Comparison of ENCODE assay signal across 18 cellular contexts in genomic region chr5:138595396-138595795, GRCh38. TPM values are rescaled to one million over a fixed set of nuclear protein-coding genes. Genes with fewer than 3 reads are reported as not detected.
DNase-seq lines count a peak whose midpoint lies in the region; ATAC-seq, FAIRE-seq and TF ChIP-seq lines count a peak whose summit lies in the region.
"Had no signal": no experiment of that assay in that cellular context is flagged by ENCODE, and none has a peak within 500 bp of the region (broad histone marks: within the 10 kb centered on the region; RNA-seq: fewer than 3 reads in every experiment).

No MANE protein-coding gene starts in this region.

- H3T11ph ChIP-seq in H9 (ENCODE audit: low read length): no peak overlapping the region

- no peak for TF ChIP-seq POLR2A in A549 (IDR thresholded peaks at IDR 0.05; ENCODE audit: low read length)

- no peak overlapping the region for H2BK120ac ChIP-seq in H9 (ENCODE audit: low read depth, low read length, poor library complexity, severe bottlenecking)

- H3K27me3 ChIP-seq in H9 (ENCODE audit: insufficient read depth, low read length) (no peaks in the 10 kb centered on the region), keratinocyte (ENCODE audit: control insufficient read depth, extremely low read depth, insufficient read depth, low read length) (no peaks in the 10 kb centered on the region)
- H3K27me3 ChIP-seq: sigmoid colon, SJSA1 had no signal

- TF ChIP-seq CTCF in A549 (IDR thresholded peaks at IDR 0.05) (no peak), H9 (conservative IDR thresholded peaks at IDR 0.05) (0 out of 3 replicates have a peak, but pooled peaks have one; percentile 21), astrocyte of the spinal cord (IDR thresholded peaks at IDR 0.05; ENCODE audit: low read depth, low read length) (peak; percentile 26), keratinocyte (optimal IDR thresholded peaks at IDR 0.05 in 1 of 3, IDR thresholded peaks at IDR 0.05 in 1 of 3, conservative IDR thresholded peaks at IDR 0.05 in 1 of 3; ENCODE audit: extremely low read depth in 1 of 3, insufficient read depth in 2 of 3, low read length in 3 of 3) (peak; percentile 16 to 75 (median 47)), natural killer cell (IDR thresholded peaks at IDR 0.05) (no peak)

- H3K27ac Mint-ChIP-seq in H9 (no peak overlapping the region), natural killer cell (no peak overlapping the region)
- H3K27ac Mint-ChIP-seq: activated naive CD8-positive, alpha-beta T cell treated with anti-CD3 and anti-CD28 coated beads, Interleukin-2, amount 50 U/mL, for 24 hours; dendritic cell treated with granulocyte-macrophage colony-stimulating factor and Interleukin-4, amounts not matched to agents 40 ng/mL and 50 ng/mL, for 4 days; naive B cell had no signal

- H3K14ac ChIP-seq in H9 (ENCODE audit: insufficient read depth, low read length): no peak overlapping the region

- POLR2A ChIA-PET in A549 (lab: Yijun Ruan, JAX): no interaction called here

- no peak overlapping the region for H4K5ac ChIP-seq in H9 (ENCODE audit: insufficient read length, low read depth, low read length)

- H4K20me1 ChIP-seq in H9 (ENCODE audit: control insufficient read depth, insufficient read depth, insufficient read length): no peaks in the 10 kb centered on the region
- no peaks in the 10 kb centered on the region for H4K20me1 ChIP-seq in keratinocyte (ENCODE audit: control insufficient read depth, extremely low read depth, insufficient read depth, low read length)

- H3K36me3 ChIP-seq in keratinocyte (ENCODE audit: control insufficient read depth in 2 of 2, extremely low read depth in 1 of 2, insufficient read depth in 2 of 2, low read length in 2 of 2): no peaks in the 10 kb centered on the region
- H3K36me3 ChIP-seq: sigmoid colon, SJSA1 had no signal

- ATAC-seq in A549 (peak; percentile 48 to 60; a peak in 3 of 6 replicates), GM19467 (IDR thresholded peaks at IDR 0.05; ENCODE audit: unreplicated experiment) (no peak), natural killer cell (no peak), GM21717 (IDR thresholded peaks at IDR 0.05; ENCODE audit: unreplicated experiment) (no peak)
- ATAC-seq: activated naive CD8-positive, alpha-beta T cell treated with anti-CD3 and anti-CD28 coated beads, Interleukin-2, amount 50 U/mL, for 24 hours; stimulated activated naive CD8-positive, alpha-beta T cell treated with anti-CD3 and anti-CD28 coated beads, Interleukin-15, amount 100 ng/mL, for 72 hours had no signal

- H3K4ac ChIP-seq in H9 (ENCODE audit: low read depth, low read length): no peak overlapping the region

- H3K56ac ChIP-seq in H9 (ENCODE audit: insufficient read length, low read depth, low read length): no peak overlapping the region

- H2BK15ac ChIP-seq in H9 (ENCODE audit: low read depth, low read length): no peak overlapping the region

- no peak overlapping the region for H4K8ac ChIP-seq in H9 (replicated peaks; ENCODE audit: insufficient read length, low read depth, low read length)

- CTCF ChIA-PET in A549 (lab: Yijun Ruan, JAX): interaction anchor here (1.1 to 4.9 kb wide), 4 partner anchors 14 to 667 kb away, joined by 3 to 38 read pairs (median 4); no protein-coding TSS in a partner anchor

- H2AK5ac ChIP-seq in H9 (ENCODE audit: insufficient read length, low read length): no peak overlapping the region

- no peaks in the 10 kb centered on the region for H3K9me1 ChIP-seq in keratinocyte (ENCODE audit: control insufficient read depth, extremely low read depth, insufficient read depth, low read length)

- no peak overlapping the region for H4K91ac ChIP-seq in H9 (ENCODE audit: insufficient read length, low read depth, low read length)

- FAIRE-seq in A549 (lab: Jason Lieb, UNC): no peak
- FAIRE-seq in keratinocyte (lab: Jason Lieb, UNC): no peak
- FAIRE-seq: islet of Langerhans had no signal

- DNase-seq in A549 (ENCODE audit: low read depth in 1 of 2, low spot score in 1 of 2) (no peak), H9 (no peak), astrocyte of the spinal cord (ENCODE audit: low read depth, low spot score) (no peak), keratinocyte (ENCODE audit: low read depth, low spot score) (no peak), natural killer cell (no peak)
- DNase-seq in activated CD4-positive, CD25-positive, alpha-beta regulatory T cell treated with anti-CD3 and anti-CD28 coated beads, Interleukin-2, amount 50 U/mL, for 72 hours: no peak
- DNase-seq: activated naive CD8-positive, alpha-beta T cell treated with anti-CD3 and anti-CD28 coated beads, Interleukin-2, amount 50 U/mL, for 24 hours; activated T-cell treated with anti-CD3 and anti-CD28 coated beads for 4 hours; foreskin fibroblast; naive B cell; NCI-H1048; sigmoid colon; stimulated activated naive CD8-positive, alpha-beta T cell treated with anti-CD3 and anti-CD28 coated beads, Interleukin-15, amount 100 ng/mL, for 72 hours had no signal

- no peaks in the 10 kb centered on the region for H3K23me2 ChIP-seq in H9 (ENCODE audit: insufficient read length, low read depth, low read length, poor library complexity, severe bottlenecking)

- TF ChIP-seq RAD21 in A549 (conservative IDR thresholded peaks at IDR 0.05 in 1 of 2, IDR thresholded peaks at IDR 0.05 in 1 of 2): peak in 1 of 2 experiments; percentile 17; a peak in 1 of 5 replicates

- H2BK12ac ChIP-seq in H9 (ENCODE audit: insufficient read length, low read depth, low read length): no peak overlapping the region

- 67% methylated on average over 2 of the region's 2 CpGs for WGBS in A549 (ENCODE audit: missing lambda C conversion rate)
- WGBS in H9 (ENCODE audit: extremely low coverage, insufficient read length, low lambda C conversion rate): no CpG with 5 or more reads among the region's 2 CpGs

- intact Hi-C loops in natural killer cell (cut with micrococcal nuclease): no loop called here

- H2AFZ ChIP-seq in H9 (ENCODE audit: low read length) (no peak overlapping the region), keratinocyte (ENCODE audit: control insufficient read depth, low read length) (no peak overlapping the region)

- H3K9me3 Mint-ChIP-seq in H9 (no peaks in the 10 kb centered on the region), natural killer cell (no peaks in the 10 kb centered on the region)
- H3K9me3 Mint-ChIP-seq: activated naive CD8-positive, alpha-beta T cell treated with anti-CD3 and anti-CD28 coated beads, Interleukin-2, amount 50 U/mL, for 24 hours; dendritic cell treated with granulocyte-macrophage colony-stimulating factor and Interleukin-4, amounts not matched to agents 40 ng/mL and 50 ng/mL, for 4 days; naive B cell; stimulated activated naive CD8-positive, alpha-beta T cell treated with anti-CD3 and anti-CD28 coated beads, Interleukin-15, amount 100 ng/mL, for 72 hours had no signal

- no peak overlapping the region for H3K4me3 ChIP-seq in A549
- no peak overlapping the region for H3K4me3 ChIP-seq in astrocyte of the spinal cord (ENCODE audit: low read depth, low read length)
- H3K4me3 ChIP-seq in keratinocyte (ENCODE audit: control insufficient read depth in 2 of 3, extremely low read depth in 1 of 3, insufficient read depth in 2 of 3, low read depth in 1 of 3, low read length in 3 of 3): no peak overlapping the region
- H3K4me3 ChIP-seq: sigmoid colon, SJSA1 had no signal

- H3K79me2 ChIP-seq in H9 (ENCODE audit: insufficient read depth, low read length) (no peaks in the 10 kb centered on the region), keratinocyte (ENCODE audit: control insufficient read depth, insufficient read depth, low read length) (no peaks in the 10 kb centered on the region)

- in situ Hi-C loops in astrocyte of the spinal cord (cut with HindIII; ENCODE audit: low sequenced_read_pairs): no loop called here

- TF ChIP-seq EP300 in A549 (IDR thresholded peaks at IDR 0.05): no peak

- no peaks in the 10 kb centered on the region for H3K9me3 ChIP-seq in A549
- H3K9me3 ChIP-seq in H9 (ENCODE audit: control insufficient read depth, low read depth, low read length): no peaks in the 10 kb centered on the region
- no peaks in the 10 kb centered on the region for H3K9me3 ChIP-seq in keratinocyte (ENCODE audit: control insufficient read depth, low read depth, low read length)
- H3K9me3 ChIP-seq: sigmoid colon, SJSA1 had no signal

- H2BK5ac ChIP-seq in H9 (ENCODE audit: insufficient read length, low read length): no peak overlapping the region

- H3K27me3 Mint-ChIP-seq in H9 (ENCODE audit: low read depth): peaks cover under 1% of the 10 kb centered on the region; the same call in 1 of the 2 replicates
- peaks cover 8 to 12% of the 10 kb centered on the region in 2 donors for H3K27me3 Mint-ChIP-seq in natural killer cell (ENCODE audit: low read depth in 2 of 2)
- H3K27me3 Mint-ChIP-seq: dendritic cell treated with granulocyte-macrophage colony-stimulating factor and Interleukin-4, amounts not matched to agents 40 ng/mL and 50 ng/mL, for 4 days had no signal

- H2BK20ac ChIP-seq in H9 (ENCODE audit: low read depth, low read length, poor library complexity, severe bottlenecking): no peak overlapping the region

- no peaks in the 10 kb centered on the region for H3K79me1 ChIP-seq in H9 (ENCODE audit: insufficient read depth, low read depth, low read length, poor library complexity, severe bottlenecking)

- no peak overlapping the region for H3K9ac ChIP-seq in H9 (ENCODE audit: extremely low read depth, insufficient read length, low read length)
- no peak overlapping the region for H3K9ac ChIP-seq in keratinocyte (ENCODE audit: control insufficient read depth, extremely low read depth, insufficient read depth, low read length)

- no peak overlapping the region for H3K4me3 Mint-ChIP-seq in H9
- H3K4me3 Mint-ChIP-seq in natural killer cell: no peak overlapping the region
- H3K4me3 Mint-ChIP-seq: activated naive CD8-positive, alpha-beta T cell treated with anti-CD3 and anti-CD28 coated beads, Interleukin-2, amount 50 U/mL, for 24 hours; dendritic cell treated with granulocyte-macrophage colony-stimulating factor and Interleukin-4, amounts not matched to agents 40 ng/mL and 50 ng/mL, for 4 days; naive B cell; stimulated activated naive CD8-positive, alpha-beta T cell treated with anti-CD3 and anti-CD28 coated beads, Interleukin-15, amount 100 ng/mL, for 72 hours had no signal

- H3K4me1 ChIP-seq in A549 (no peaks in the 10 kb centered on the region), H9 (ENCODE audit: insufficient read depth, low read length) (no peaks in the 10 kb centered on the region; the same call in 1 of the 2 replicates), keratinocyte (ENCODE audit: control insufficient read depth, extremely low read depth, insufficient read depth, low read length) (no peaks in the 10 kb centered on the region)
- H3K4me1 ChIP-seq: sigmoid colon, SJSA1 had no signal

- peaks cover 10 to 33% of the 10 kb centered on the region in 2 experiments for H3K4me1 Mint-ChIP-seq in H9
- H3K4me1 Mint-ChIP-seq in natural killer cell: no peaks in the 10 kb centered on the region
- H3K4me1 Mint-ChIP-seq: activated naive CD8-positive, alpha-beta T cell treated with anti-CD3 and anti-CD28 coated beads, Interleukin-2, amount 50 U/mL, for 24 hours; naive B cell; stimulated activated naive CD8-positive, alpha-beta T cell treated with anti-CD3 and anti-CD28 coated beads, Interleukin-15, amount 100 ng/mL, for 72 hours had no signal

- H3K36me3 Mint-ChIP-seq in H9 (ENCODE audit: insufficient read depth in 1 of 3, low read depth in 3 of 3) (no peaks in the 10 kb centered on the region), natural killer cell (no peaks in the 10 kb centered on the region)
- H3K36me3 Mint-ChIP-seq: naive B cell had no signal

- H3K18ac ChIP-seq in H9 (ENCODE audit: insufficient read length, low read depth, low read length): no peak overlapping the region

- no peak overlapping the region for H3K23ac ChIP-seq in H9 (ENCODE audit: insufficient read length, low read depth, low read length)

- H3K4me2 ChIP-seq in A549: no peak overlapping the region
- H3K4me2 ChIP-seq in H9 (ENCODE audit: insufficient read depth, insufficient read length, low read length): no peak overlapping the region
- H3K4me2 ChIP-seq in keratinocyte (ENCODE audit: control insufficient read depth, extremely low read depth, insufficient read depth, low read depth, low read length): no peak overlapping the region

- dilution Hi-C loops in keratinocyte (cut with MboI; ENCODE audit: extremely low pct_ligation_motif_present, low sequenced_read_pairs): no loop called here

- no peak overlapping the region for H3K27ac ChIP-seq in A549
- H3K27ac ChIP-seq in H9 (ENCODE audit: insufficient read length, low read depth, low read length): no peak overlapping the region
- H3K27ac ChIP-seq in keratinocyte (ENCODE audit: control insufficient read depth, insufficient read depth, low read length): no peak overlapping the region
- H3K27ac ChIP-seq: sigmoid colon, SJSA1 had no signal

RNA-seq across cellular contexts. Expression of gene HSPA9, which starts 20.2 kb away (rescaled TPM):
- 544 and 615 TPM in 2 replicates for polyA plus RNA-seq in A549 (2011; rRNA removed)
- polyA plus RNA-seq in A549 (2012; cell fraction: cytosol; rRNA removed): 200 and 228 TPM in 2 replicates
- polyA plus RNA-seq in A549 (2012; cell fraction: nucleus; rRNA removed): 408 and 502 TPM in 2 replicates
- polyA plus RNA-seq in A549 (2017; fragmentation: RNase III; extraction: RNeasy Plus Mini Kit Qiagen cat#74134 plus additional on column Dnase treatment): 398 to 456 TPM (median 417 TPM) in 3 replicates
- polyA minus RNA-seq in A549 (2011; rRNA and poly(A)+ RNA removed): 619 and 723 TPM in 2 replicates
- total RNA-seq in H9 (2021): 397 and 399 TPM in 2 replicates
- polyA plus RNA-seq in keratinocyte: 153 to 195 TPM (median 153 TPM) in 3 replicates
- polyA plus RNA-seq in keratinocyte (2011; ENCODE audit: low read depth): 494 TPM
- polyA plus RNA-seq in keratinocyte (2011; cell fraction: cytosol; rRNA removed): 94.7 and 138 TPM in 2 replicates
- polyA plus RNA-seq in keratinocyte (2011; cell fraction: nucleus; rRNA removed): 165 and 202 TPM in 2 replicates
- polyA plus RNA-seq in keratinocyte (2012; ENCODE audit: low replicate concordance): 174 and 210 TPM in 2 replicates
- polyA minus RNA-seq in keratinocyte: 168 to 206 TPM (median 195 TPM) in 3 replicates
- 164 TPM for polyA minus RNA-seq in keratinocyte (2011; cell fraction: cytosol; rRNA and poly(A)+ RNA removed)
- polyA minus RNA-seq in keratinocyte (2011; cell fraction: nucleus; rRNA and poly(A)+ RNA removed): 170 and 212 TPM in 2 replicates
- 100 to 1,000 TPM; 272 to 308 (median 308) TPM for total RNA-seq in natural killer cell

RNA-seq across cellular contexts. Expression of gene ETF1, which starts 52.4 kb away (rescaled TPM):
- polyA plus RNA-seq in A549 (2011; rRNA removed) (140 and 161 TPM in 2 replicates), A549 (2017; fragmentation: RNase III; extraction: RNeasy Plus Mini Kit Qiagen cat#74134 plus additional on column Dnase treatment) (118 to 131 TPM (median 119 TPM) in 3 replicates), keratinocyte (96.4 to 137 TPM (median 99.8 TPM) in 3 replicates)
- polyA plus RNA-seq in A549 (2012; cell fraction: cytosol; rRNA removed): 39.7 and 44.0 TPM in 2 replicates
- 18.3 and 23.4 TPM in 2 replicates for polyA plus RNA-seq in A549 (2012; cell fraction: nucleus; rRNA removed)
- polyA minus RNA-seq in A549 (2011; rRNA and poly(A)+ RNA removed): 79.1 and 79.8 TPM in 2 replicates
- total RNA-seq in H9 (2021) (175 and 183 TPM in 2 replicates), natural killer cell (100 to 1,000 TPM; 135 to 189 (median 136) TPM)
- 204 TPM for polyA plus RNA-seq in keratinocyte (2011; ENCODE audit: low read depth)
- 94.9 and 161 TPM in 2 replicates for polyA plus RNA-seq in keratinocyte (2011; cell fraction: cytosol; rRNA removed)
- 55.3 and 68.1 TPM in 2 replicates for polyA plus RNA-seq in keratinocyte (2011; cell fraction: nucleus; rRNA removed)
- polyA plus RNA-seq in keratinocyte (2012; ENCODE audit: low replicate concordance): 123 and 125 TPM in 2 replicates
- polyA minus RNA-seq in keratinocyte: 22.5 to 200 TPM (median 154 TPM) in 3 replicates
- 121 TPM for polyA minus RNA-seq in keratinocyte (2011; cell fraction: cytosol; rRNA and poly(A)+ RNA removed)
- polyA minus RNA-seq in keratinocyte (2011; cell fraction: nucleus; rRNA and poly(A)+ RNA removed): 33.1 and 62.9 TPM in 2 replicates

Comparison
In these comparisons a context has a peak if more than half of its experiments do, and no peak if none do; other contexts are left out.
1. ATAC-seq: peak in A549 (2 of 2); none in GM19467 (single experiment), natural killer cell (0 of 3) and GM21717 (single experiment).
2. CTCF ChIP-seq: peak in H9 (single experiment), astrocyte of the spinal cord (single experiment) and keratinocyte (3 of 3); none in A549 (single experiment) and natural killer cell (single experiment).